Comparison of ENCODE assay signal across 8 cellular contexts in genomic region chr4:74365761-74366160, GRCh38. TPM values are rescaled to one million over a fixed set of nuclear protein-coding genes. Genes with fewer than 3 reads are reported as not detected.
DNase-seq lines count a peak whose midpoint lies in the region; ATAC-seq and TF ChIP-seq lines count a peak whose summit lies in the region.

No MANE protein-coding gene starts in this region.

- H2AFZ ChIP-seq in KMS-11 (ENCODE audit: low read depth), result no peak overlapping the region

- peak overlapping the region; percentile 46; the same call in 1 of the 2 replicates for H3K27ac ChIP-seq in KMS-11
- H3K27ac ChIP-seq in stomach, result no peak overlapping the region

- peak; percentile 51 for DNase-seq in astrocyte of the hippocampus (ENCODE audit: low read depth, low spot score)
- peak; percentile 45 for DNase-seq in stomach
- no peak for DNase-seq in NCI-H128 (lab: John Stamatoyannopoulos, UW; ENCODE audit: unreplicated experiment)
- DNase-seq in HUDEP-2 (lab: John Stamatoyannopoulos, UW; ENCODE audit: unreplicated experiment in 76 of 76), result no peak
- DNase-seq in AG08395 (ENCODE audit: low spot score), result no peak

- no peaks in the 10 kb centered on the region for H3K36me3 ChIP-seq in KMS-11 (ENCODE audit: insufficient read depth)
- H3K36me3 ChIP-seq in iPS-15b (ENCODE audit: control insufficient read depth, insufficient read depth, low read length), result no peaks in the 10 kb centered on the region
- no peaks in the 10 kb centered on the region for H3K36me3 ChIP-seq in stomach

- intact Hi-C loops in stomach (cut with DNase I; ENCODE audit: low total_unique reads), result no loop called here

- peak overlapping the region; percentile 44 for H3K4me2 ChIP-seq in KMS-11

- TF ChIP-seq EP300 in stomach (IDR thresholded peaks at IDR 0.05), result no peak

- ATAC-seq in GM18502 (IDR thresholded peaks at IDR 0.05; ENCODE audit: poor library complexity, unreplicated experiment), result no peak

- no peak overlapping the region for H3K9ac ChIP-seq in KMS-11
- no peak overlapping the region for H3K9ac ChIP-seq in iPS-15b (ENCODE audit: low read depth, low read length)

- 13 to 25% (median 14%) methylated on average over 11 of the region's 11 CpGs for WGBS in stomach, 5 donors

- peaks cover 19% of the 10 kb centered on the region for H3K4me1 ChIP-seq in KMS-11 (ENCODE audit: low read depth, poor library complexity, severe bottlenecking)
- H3K4me1 ChIP-seq in iPS-15b (ENCODE audit: control insufficient read depth, insufficient read depth, low read length), result peaks cover 3% of the 10 kb centered on the region
- H3K4me1 ChIP-seq in stomach, result peaks cover 13 to 24% (median 17%) of the 10 kb centered on the region in 4 donors

- TF ChIP-seq CTCF in KMS-11 (conservative IDR thresholded peaks at IDR 0.05; ENCODE audit: low read depth, low read length) (no peak), stomach (IDR thresholded peaks at IDR 0.05) (no peak)

- H3K27me3 ChIP-seq in KMS-11 (ENCODE audit: insufficient read depth, low read depth) (no peaks in the 10 kb centered on the region), iPS-15b (ENCODE audit: control insufficient read depth, insufficient read depth, low read length) (peaks cover 23% of the 10 kb centered on the region), stomach (peaks cover 0 to 23% (median 16%) of the 10 kb centered on the region in 3 donors)

- no peaks in the 10 kb centered on the region for H4K20me1 ChIP-seq in KMS-11 (ENCODE audit: insufficient read depth)

- H3K4me3 ChIP-seq in KMS-11 (IDR thresholded peaks at IDR 0.05; ENCODE audit: insufficient read depth, low read depth, low read length) (no peak overlapping the region), iPS-15b (ENCODE audit: low read depth, low read length) (peak overlapping the region; percentile 78), stomach (peak overlapping the region; percentile 28 to 53 (median 46))

- no peaks in the 10 kb centered on the region for H3K79me2 ChIP-seq in KMS-11 (ENCODE audit: insufficient read depth, low read depth)

- TF ChIP-seq POLR2A in stomach (IDR thresholded peaks at IDR 0.05), result no peak

- H3K9me3 ChIP-seq in iPS-15b (ENCODE audit: control insufficient read depth, insufficient read depth, low read length) (no peaks in the 10 kb centered on the region), stomach (no peaks in the 10 kb centered on the region)

RNA-seq across cellular contexts. Expression of gene EREG, which starts 0.8 kb away (rescaled TPM):
- 1 to 10 TPM in 1 of 5 donors, not detected in 4; 1.8 TPM for total RNA-seq in stomach
- polyA plus RNA-seq in stomach, result under 1 TPM in 2 of 3 donors, not detected in 1; 0.62 to 0.73 TPM

RNA-seq across cellular contexts. Expression of gene EPGN, which starts 57.5 kb away (rescaled TPM):
- under 1 TPM in 2 of 5 donors, not detected in 3; 0.73 to 0.87 TPM for total RNA-seq in stomach
- 1 to 10 TPM in 1 of 3 donors, not detected in 2; 1.8 TPM for polyA plus RNA-seq in stomach

Comparison
In these comparisons a context has a peak if more than half of its experiments do, and no peak if none do; other contexts are left out.
1. DNase-seq: peak in astrocyte of the hippocampus (single experiment) and stomach (single experiment); none in NCI-H128 (single experiment), HUDEP-2 (0 of 76) and AG08395 (single experiment).